Comparison of ENCODE assay signal across 1 cellular context in genomic region chr9:126701820-126702500, GRCh38.
TF ChIP-seq lines count a peak whose summit lies in the region.

No MANE protein-coding gene starts in this region.

TF ChIP-seq in HepG2, 621 proteins besides CTCF, POLR2A, EP300 and RAD21:
- TF ChIP-seq MAZ (IDR thresholded peaks at IDR 0.05; ENCODE audit: borderline replicate concordance, low read depth, low read length) (no peak), MAZ (CRISPR knock-in tag; IDR thresholded peaks at IDR 0.05; ENCODE audit: low read depth) (no peak), MNT (IDR thresholded peaks at IDR 0.05) (peak; percentile 75)
